2 cellular contexts compared by ENCODE assay signal in the genomic region with DNA sequence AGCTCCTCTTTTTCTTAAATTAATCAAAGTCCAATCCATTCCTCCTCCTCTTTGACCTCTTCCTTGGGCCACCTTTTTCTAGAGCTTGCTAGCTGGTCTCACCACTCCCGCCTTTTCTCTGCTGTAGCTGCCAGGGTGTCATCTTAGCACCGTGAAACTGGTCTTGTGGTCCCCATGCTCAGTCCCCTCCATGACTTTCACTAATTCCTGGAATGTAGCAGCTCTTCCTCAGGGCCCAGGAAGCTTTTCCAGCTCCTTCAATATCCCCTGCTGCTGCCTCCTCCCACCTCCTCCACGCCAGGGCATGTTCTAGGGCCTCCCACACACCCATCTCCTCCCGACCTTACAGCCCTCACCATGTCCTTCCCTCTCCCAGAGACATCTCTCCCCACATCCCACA.
TF ChIP-seq lines count a peak whose summit lies in the region.

No MANE protein-coding gene starts in this region.

TF ChIP-seq in GM23338, 12 proteins besides CTCF, POLR2A, EP300 and RAD21 (continues in another document):
- TF ChIP-seq POLR2AphosphoS5 (IDR thresholded peaks at IDR 0.05; ENCODE audit: low read depth) (no peak), JUNB (IDR thresholded peaks at IDR 0.05; ENCODE audit: unreplicated experiment) (no peak), ZNF114 (CRISPR knock-in tag; IDR thresholded peaks at IDR 0.05) (no peak), NANOG (IDR thresholded peaks at IDR 0.05; ENCODE audit: borderline replicate concordance) (no peak), REST (IDR thresholded peaks at IDR 0.05; ENCODE audit: unreplicated experiment) (no peak), ZNF462 (CRISPR knock-in tag; IDR thresholded peaks at IDR 0.05) (no peak), CREB1 (CRISPR knock-in tag; IDR thresholded peaks at IDR 0.05; ENCODE audit: low read depth) (no peak), STAT1 (IDR thresholded peaks at IDR 0.05; ENCODE audit: unreplicated experiment) (no peak), EZH2 (IDR thresholded peaks at IDR 0.05; ENCODE audit: low read depth, unreplicated experiment) (no peak)
- TF ChIP-seq, protein P1, sequence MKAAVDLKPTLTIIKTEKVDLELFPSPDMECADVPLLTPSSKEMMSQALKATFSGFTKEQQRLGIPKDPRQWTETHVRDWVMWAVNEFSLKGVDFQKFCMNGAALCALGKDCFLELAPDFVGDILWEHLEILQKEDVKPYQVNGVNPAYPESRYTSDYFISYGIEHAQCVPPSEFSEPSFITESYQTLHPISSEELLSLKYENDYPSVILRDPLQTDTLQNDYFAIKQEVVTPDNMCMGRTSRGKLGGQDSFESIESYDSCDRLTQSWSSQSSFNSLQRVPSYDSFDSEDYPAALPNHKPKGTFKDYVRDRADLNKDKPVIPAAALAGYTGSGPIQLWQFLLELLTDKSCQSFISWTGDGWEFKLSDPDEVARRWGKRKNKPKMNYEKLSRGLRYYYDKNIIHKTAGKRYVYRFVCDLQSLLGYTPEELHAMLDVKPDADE (IDR thresholded peaks at IDR 0.05): no peak

TF ChIP-seq in H1, 55 proteins besides CTCF, POLR2A, EP300 and RAD21:
- TF ChIP-seq TAF7 (optimal IDR thresholded peaks at IDR 0.05; ENCODE audit: borderline replicate concordance, low read depth, low read length): no peak
- TF ChIP-seq CBX5 (IDR thresholded peaks at IDR 0.05; ENCODE audit: low read depth, low read length): no peak
- no peak for TF ChIP-seq TEAD4 (IDR thresholded peaks at IDR 0.05; ENCODE audit: low read depth, low read length)
- peak; percentile 59 for TF ChIP-seq E2F6 (IDR thresholded peaks at IDR 0.05)
- no peak for TF ChIP-seq CREB1 (IDR thresholded peaks at IDR 0.05)
